17 cellular contexts compared by ENCODE assay signal in the genomic region with DNA sequence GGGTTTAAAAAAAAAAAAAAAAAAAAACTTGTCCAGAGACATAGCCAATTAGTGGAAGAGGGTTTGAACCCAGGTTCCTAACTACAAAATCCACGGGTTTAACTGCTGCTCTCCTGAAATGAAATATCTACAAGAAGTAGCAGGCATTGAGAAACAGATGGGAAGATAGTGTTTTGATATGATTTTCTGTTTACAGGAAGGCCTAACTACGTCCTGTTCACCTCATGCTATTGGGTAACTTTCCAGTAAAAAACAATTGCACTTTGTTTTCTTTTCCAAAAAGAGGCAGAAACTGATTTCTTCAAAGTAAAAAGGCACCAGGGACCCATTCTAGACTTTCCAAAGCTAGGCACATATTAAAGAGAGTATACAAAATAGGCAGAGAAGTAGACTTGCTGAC. TPM values are rescaled to one million over a fixed set of nuclear protein-coding genes. Genes with fewer than 3 reads are reported as not detected.
DNase-seq lines count a peak whose midpoint lies in the region; ATAC-seq and TF ChIP-seq lines count a peak whose summit lies in the region.
"Had no signal": no experiment of that assay in that cellular context is flagged by ENCODE, and none has a peak within 500 bp of the region (broad histone marks: within the 10 kb centered on the region; RNA-seq: fewer than 3 reads in every experiment).

No MANE protein-coding gene starts in this region.

- intact Hi-C loops in IMR-90 (cut with micrococcal nuclease) (no loop called here), sciatic nerve (cut with DNase I) (no loop called here)

- ATAC-seq in IMR-90 (ENCODE audit: low read depth) (no peak), T-cell (replicated peaks in 1 of 4) (no peak), sciatic nerve (peak; percentile 66)
- no peak for ATAC-seq in activated T-helper 17 cell treated with anti-CD3 and anti-CD28 coated beads, Interleukin-2, amount 50 U/mL, for 72 hours (replicated peaks)
- ATAC-seq: pancreas had no signal

- H3K14ac ChIP-seq in IMR-90 (replicated peaks; ENCODE audit: low read depth, low read length): peak overlapping the region; percentile 16; the same call in 1 of the 2 replicates

- H3K79me2 ChIP-seq in fibroblast of lung (ENCODE audit: control insufficient read depth, insufficient read depth, low read length): peaks cover 24% of the 10 kb centered on the region

- H2BK5ac ChIP-seq in IMR-90 (ENCODE audit: low read depth, low read length, poor library complexity, severe bottlenecking): peak overlapping the region; percentile 24

- dilution Hi-C loops in IMR-90 (cut with HindIII; ENCODE audit: low sequenced_read_pairs, unreplicated experiment): no loop called here

- BruUV-seq in IMR-90 (replicated peaks; lab: Mats Ljungman, UMichigan): no TSS peak

- H2BK15ac ChIP-seq in IMR-90 (ENCODE audit: low read depth, low read length): no peak overlapping the region

- no peak overlapping the region for H3K56ac ChIP-seq in IMR-90 (ENCODE audit: extremely low read depth, insufficient read depth, low read length)

- no peak for TF ChIP-seq CTCF in IMR-90 (conservative IDR thresholded peaks at IDR 0.05; ENCODE audit: low read depth, low read length)
- TF ChIP-seq CTCF in fibroblast of lung (conservative IDR thresholded peaks at IDR 0.05 in 1 of 2, IDR thresholded peaks at IDR 0.05 in 1 of 2; ENCODE audit: low read depth in 1 of 2, low read length in 2 of 2): no peak

- no peak overlapping the region for H3K9ac ChIP-seq in IMR-90 (ENCODE audit: low read depth, low read length)
- no peak overlapping the region for H3K9ac ChIP-seq in fibroblast of lung (ENCODE audit: insufficient read depth, low read length)

- no peak overlapping the region for H2BK120ac ChIP-seq in IMR-90 (ENCODE audit: low read depth, low read length)

- H3K79me1 ChIP-seq in IMR-90 (ENCODE audit: low read depth in 1 of 2, low read length in 2 of 2): peaks cover 40 to 85% of the 10 kb centered on the region in 2 experiments; a peak in 3 of 4 replicates

- DNase-seq in IMR-90 (no peak), T-cell (no peak), fibroblast of lung (ENCODE audit: low read depth in 2 of 2) (no peak), sciatic nerve (ENCODE audit: low spot score) (no peak), NCI-H526 (lab: John Stamatoyannopoulos, UW) (no peak), NCI-H1694 (lab: John Stamatoyannopoulos, UW) (no peak), A172 (ENCODE audit: low spot score) (no peak)
- DNase-seq: activated B cell treated with CpG ODN at 0.5 μM for 24 hours, amniotic stem cell, DMS79, H9, NCI-H1092 treated with DMSO at 0.1 percent for 48 hours, pancreas, tibial artery had no signal

- H3K23ac ChIP-seq in IMR-90 (ENCODE audit: low read depth, low read length): no peak overlapping the region

- TF ChIP-seq POLR2A in IMR-90 (IDR thresholded peaks at IDR 0.05; ENCODE audit: low read depth, low read length): no peak

- H3K4me1 ChIP-seq in IMR-90 (ENCODE audit: control insufficient read depth, insufficient read depth, low read length) (peaks cover 25% of the 10 kb centered on the region), fibroblast of lung (ENCODE audit: control insufficient read depth, extremely low read depth, insufficient read depth, low read length) (peaks cover 27% of the 10 kb centered on the region)

- peak overlapping the region; percentile 24 to 55 for H3K27ac Mint-ChIP-seq in T-cell
- no peak overlapping the region for H3K27ac Mint-ChIP-seq in activated T-helper 17 cell treated with anti-CD3 and anti-CD28 coated beads, Interleukin-2, amount 50 U/mL, for 72 hours
- H3K27ac Mint-ChIP-seq: activated B cell treated with CpG ODN at 0.5 μM for 24 hours, CD14-positive monocyte, H9 had no signal

- no peak for TF ChIP-seq RAD21 in IMR-90 (IDR thresholded peaks at IDR 0.05; ENCODE audit: low read length)

- H3K4me2 ChIP-seq in IMR-90 (ENCODE audit: low read depth, low read length) (0 out of 2 replicates have a peak overlapping the region, but pooled peaks have one; percentile 28), fibroblast of lung (ENCODE audit: extremely low read depth, insufficient read depth, low read length) (no peak overlapping the region)

- no peak overlapping the region; a peak in 1 of 4 replicates for H4K8ac ChIP-seq in IMR-90 (ENCODE audit: low read depth in 2 of 2, low read length in 2 of 2)

- H3K4me3 Mint-ChIP-seq in T-cell: no peak overlapping the region
- no peak overlapping the region for H3K4me3 Mint-ChIP-seq in activated T-helper 17 cell treated with anti-CD3 and anti-CD28 coated beads, Interleukin-2, amount 50 U/mL, for 72 hours
- H3K4me3 Mint-ChIP-seq: activated B cell treated with CpG ODN at 0.5 μM for 24 hours, CD14-positive monocyte, H9 had no signal

- peaks cover 23% of the 10 kb centered on the region for H3K36me3 Mint-ChIP-seq in T-cell
- H3K36me3 Mint-ChIP-seq in activated T-helper 17 cell treated with anti-CD3 and anti-CD28 coated beads, Interleukin-2, amount 50 U/mL, for 72 hours (ENCODE audit: low read depth): peaks cover 39% of the 10 kb centered on the region

- CTCF ChIA-PET in IMR-90 (lab: Yijun Ruan, JAX) (interaction anchor here (1.3 kb wide), 1 partner anchor 9 kb away, joined by 6 read pairs; no protein-coding TSS in a partner anchor), T-cell (lab: Charles Lee) (interaction anchor here in 1 of 2 donors (1.9 kb wide), 1 partner anchor 36 kb away, joined by 6 read pairs; no protein-coding TSS in a partner anchor)

- H3K4me1 Mint-ChIP-seq in T-cell: peaks cover 5 to 10% (median 9%) of the 10 kb centered on the region in 3 donors
- H3K4me1 Mint-ChIP-seq in activated T-helper 17 cell treated with anti-CD3 and anti-CD28 coated beads, Interleukin-2, amount 50 U/mL, for 72 hours: no peaks in the 10 kb centered on the region
- H3K4me1 Mint-ChIP-seq: activated B cell treated with CpG ODN at 0.5 μM for 24 hours had no signal

- H3K4me3 ChIP-seq in IMR-90 (ENCODE audit: insufficient read depth, low read depth, low read length) (no peak overlapping the region), fibroblast of lung (replicated peaks in 1 of 4; ENCODE audit: control extremely low read depth in 1 of 4, insufficient read depth in 1 of 4, low read depth in 3 of 4, low read length in 4 of 4) (no peak overlapping the region)
- H3K4me3 ChIP-seq: pancreas, tibial artery had no signal

- H2AK9ac ChIP-seq in IMR-90 (replicated peaks; ENCODE audit: low read depth, low read length, poor library complexity): no peak overlapping the region

- no peak overlapping the region; the same call in 1 of the 2 replicates for H3K18ac ChIP-seq in IMR-90 (ENCODE audit: low read depth, low read length)

- no peaks in the 10 kb centered on the region for H3K27me3 Mint-ChIP-seq in T-cell
- H3K27me3 Mint-ChIP-seq in activated T-helper 17 cell treated with anti-CD3 and anti-CD28 coated beads, Interleukin-2, amount 50 U/mL, for 72 hours: no peaks in the 10 kb centered on the region
- H3K27me3 Mint-ChIP-seq: activated B cell treated with CpG ODN at 0.5 μM for 24 hours had no signal

- peaks cover 29% of the 10 kb centered on the region for H3K36me3 ChIP-seq in IMR-90 (ENCODE audit: control insufficient read depth, insufficient read depth, low read length)
- peaks cover 9% of the 10 kb centered on the region for H3K36me3 ChIP-seq in fibroblast of lung (ENCODE audit: control insufficient read depth, insufficient read depth, low read length)

- H2BK20ac ChIP-seq in IMR-90 (ENCODE audit: low read depth, low read length): no peak overlapping the region

- H4K91ac ChIP-seq in IMR-90 (ENCODE audit: insufficient read depth, low read depth, low read length): no peak overlapping the region

- H2AFZ ChIP-seq in IMR-90 (replicated peaks; ENCODE audit: low read length, poor library complexity) (no peak overlapping the region), fibroblast of lung (ENCODE audit: low read length) (no peak overlapping the region)

- H3K9me3 Mint-ChIP-seq in T-cell: no peaks in the 10 kb centered on the region
- no peaks in the 10 kb centered on the region for H3K9me3 Mint-ChIP-seq in activated T-helper 17 cell treated with anti-CD3 and anti-CD28 coated beads, Interleukin-2, amount 50 U/mL, for 72 hours
- H3K9me3 Mint-ChIP-seq: activated B cell treated with CpG ODN at 0.5 μM for 24 hours, CD14-positive monocyte, H9 had no signal

- H2AK5ac ChIP-seq in IMR-90 (ENCODE audit: low read depth, low read length): no peak overlapping the region

- WGBS in IMR-90 (ENCODE audit: extremely low coverage in 2 of 2, insufficient read length in 1 of 2), 2 experiments: no CpG with 5 or more reads among the region's 2 CpGs

- H4K5ac ChIP-seq in IMR-90 (ENCODE audit: low read depth, low read length): no peak overlapping the region

- in situ Hi-C loops in IMR-90 (cut with MboI; ENCODE audit: low sequenced_read_pairs): no loop called here

- no peaks in the 10 kb centered on the region for H3K27me3 ChIP-seq in IMR-90 (ENCODE audit: control insufficient read depth, insufficient read depth, low read length)
- no peaks in the 10 kb centered on the region for H3K27me3 ChIP-seq in fibroblast of lung (ENCODE audit: control insufficient read depth, insufficient read depth, low read length)
- H3K27me3 ChIP-seq: pancreas, tibial artery had no signal

- 0 out of 2 replicates have a peak overlapping the region, but pooled peaks have one; percentile 4 for H3K4ac ChIP-seq in IMR-90 (ENCODE audit: low read depth, low read length)

- no peaks in the 10 kb centered on the region for H3K9me3 ChIP-seq in IMR-90 (ENCODE audit: control insufficient read depth, insufficient read depth, low read length)
- no peaks in the 10 kb centered on the region for H3K9me3 ChIP-seq in fibroblast of lung (ENCODE audit: control insufficient read depth, insufficient read depth, low read depth, low read length)
- H3K9me3 ChIP-seq: pancreas, tibial artery had no signal

- H4K20me1 ChIP-seq in IMR-90 (ENCODE audit: insufficient read depth, low read length) (peaks cover 15% of the 10 kb centered on the region; the same call in 1 of the 2 replicates), fibroblast of lung (ENCODE audit: control insufficient read depth, extremely low read depth, insufficient read depth, low read length) (no peaks in the 10 kb centered on the region)

- H3K9me1 ChIP-seq in IMR-90 (ENCODE audit: insufficient read depth, low read length): peaks cover 41% of the 10 kb centered on the region

- POLR2A ChIA-PET in IMR-90 (lab: Charles Lee; ENCODE audit: unreplicated experiment): no interaction called here
- POLR2A ChIA-PET in T-cell (lab: Charles Lee): no interaction called here

- H3K27ac ChIP-seq in IMR-90 (ENCODE audit: insufficient read depth, low read length): peak overlapping the region; percentile 3; the same call in 1 of the 2 replicates
- H3K27ac ChIP-seq in fibroblast of lung (ENCODE audit: insufficient read depth, low read length): peak overlapping the region; percentile 51

RNA-seq across cellular contexts. Expression of a gene that starts 5.9 kb away (rescaled TPM):
- total RNA-seq in IMR-90 (2012; rRNA removed) (not detected in 2 replicates), T-cell (under 1 TPM in 1 of 5 donors, not detected in 4; 0.95 TPM), fibroblast of lung (not detected in 2 replicates), sciatic nerve (not detected)
- polyA plus RNA-seq in IMR-90 (2012; rRNA removed) (0.10 TPM in 1 of 2 replicates, not detected in the other), fibroblast of lung (0.12 TPM in 1 of 2 replicates, not detected in the other)
- polyA plus RNA-seq in IMR-90 (2012; cell fraction: cytosol; rRNA removed): 0.27 TPM in 1 of 2 replicates, not detected in the other
- polyA plus RNA-seq in IMR-90 (2012; cell fraction: nucleus; rRNA removed; ENCODE audit: low replicate concordance): 0.11 and 0.21 TPM in 2 replicates
- polyA plus RNA-seq in fibroblast of lung (2012): not detected in 2 replicates
- polyA minus RNA-seq in fibroblast of lung (ENCODE audit: low replicate concordance): not detected in 2 replicates
- not detected for total RNA-seq in activated T-helper 17 cell treated with anti-CD3 and anti-CD28 coated beads, Interleukin-2, amount 50 U/mL, for 72 hours
- not detected in 2 replicates for total RNA-seq in A172 (2014; rRNA removed; shearing (Covaris generic))
- total RNA-seq: H9, mononuclear cell had no signal
- polyA plus RNA-seq: CD14-positive monocyte had no signal

RNA-seq across cellular contexts. Expression of a gene that starts 29.7 kb away (rescaled TPM):
- total RNA-seq in IMR-90 (2012; rRNA removed) (637 and 765 TPM in 2 replicates), T-cell (10 to 100 TPM; 34.3 to 85.8 (median 71.9) TPM), fibroblast of lung (209 and 380 TPM in 2 replicates), sciatic nerve (679 TPM)
- polyA plus RNA-seq in IMR-90 (2012; rRNA removed) (1,066 and 1,140 TPM in 2 replicates), fibroblast of lung (1,165 and 1,404 TPM in 2 replicates)
- polyA plus RNA-seq in IMR-90 (2012; cell fraction: cytosol; rRNA removed): 293 and 869 TPM in 2 replicates
- polyA plus RNA-seq in IMR-90 (2012; cell fraction: nucleus; rRNA removed; ENCODE audit: low replicate concordance): 63.7 and 319 TPM in 2 replicates
- polyA plus RNA-seq in fibroblast of lung (2012): 928 and 1,205 TPM in 2 replicates
- polyA minus RNA-seq in fibroblast of lung (ENCODE audit: low replicate concordance): 662 and 789 TPM in 2 replicates
- total RNA-seq in activated T-helper 17 cell treated with anti-CD3 and anti-CD28 coated beads, Interleukin-2, amount 50 U/mL, for 72 hours: 100 to 1,000 TPM in 1 of 2 donors, 10 to 100 TPM in 1; 78.1 to 147 TPM
- 615 and 682 TPM in 2 replicates for total RNA-seq in A172 (2014; rRNA removed; shearing (Covaris generic))
